15 cellular contexts compared by ENCODE assay signal in genomic region chr3:73512095-73512494, GRCh38.
DNase-seq lines count a peak whose midpoint lies in the region; ATAC-seq, FAIRE-seq and TF ChIP-seq lines count a peak whose summit lies in the region.
"Had no signal": no experiment of that assay in that cellular context is flagged by ENCODE, and none has a peak within 500 bp of the region (broad histone marks: within the 10 kb centered on the region; RNA-seq: fewer than 3 reads in every experiment).

No MANE protein-coding gene starts in this region.

- H3F3A ChIP-seq in neural progenitor cell (ENCODE audit: low read depth): peaks cover 10% of the 10 kb centered on the region

- no peaks in the 10 kb centered on the region for H3K27me3 Mint-ChIP-seq in neural progenitor cell (ENCODE audit: insufficient read depth, low read depth)

- H3K36me3 ChIP-seq in BLaER1 (no peaks in the 10 kb centered on the region), endothelial cell of umbilical vein (ENCODE audit: control insufficient read depth in 2 of 2, extremely low read depth in 1 of 2, insufficient read depth in 2 of 2, low read length in 2 of 2) (no peaks in the 10 kb centered on the region), neural progenitor cell (no peaks in the 10 kb centered on the region)
- H3K36me3 ChIP-seq: adrenal gland, MG63 had no signal

- no peaks in the 10 kb centered on the region for H3K36me3 Mint-ChIP-seq in neural progenitor cell

- intact Hi-C loops in endothelial cell of umbilical vein (cut with micrococcal nuclease): no loop called here

- no peak overlapping the region for H3K4me3 Mint-ChIP-seq in neural progenitor cell
- H3K4me3 Mint-ChIP-seq: activated CD8-positive, alpha-beta T cell treated with anti-CD3 and anti-CD28 coated beads, Interleukin-2, amount 10 ng/mL, durations not matched to agents 7 days and 5 days had no signal

- FAIRE-seq in endothelial cell of umbilical vein (lab: Jason Lieb, UNC): no peak
- FAIRE-seq: HTR-8/SVneo had no signal

- TF ChIP-seq CTCF in endothelial cell of umbilical vein (IDR thresholded peaks at IDR 0.05; ENCODE audit: extremely low read depth in 1 of 2, insufficient read depth in 1 of 2, low read depth in 1 of 2, low read length in 2 of 2) (no peak), neural progenitor cell (IDR thresholded peaks at IDR 0.05) (no peak)

- H3K27me3 ChIP-seq in BLaER1 (no peaks in the 10 kb centered on the region), endothelial cell of umbilical vein (ENCODE audit: control insufficient read depth in 2 of 2, insufficient read depth in 2 of 2, low read length in 2 of 2) (no peaks in the 10 kb centered on the region), neural progenitor cell (peaks cover 27% of the 10 kb centered on the region)
- H3K27me3 ChIP-seq: adrenal gland, MG63 had no signal

- no peak overlapping the region for H3K27ac Mint-ChIP-seq in neural progenitor cell
- H3K27ac Mint-ChIP-seq: activated CD8-positive, alpha-beta T cell treated with anti-CD3 and anti-CD28 coated beads, Interleukin-2, amount 10 ng/mL, durations not matched to agents 7 days and 5 days had no signal

- no peak overlapping the region for H2AFZ ChIP-seq in endothelial cell of umbilical vein (ENCODE audit: low read depth, low read length)
- no peak overlapping the region for H2AFZ ChIP-seq in neural progenitor cell (replicated peaks)

- no peak overlapping the region; the same call in 1 of the 2 replicates for H3K9ac ChIP-seq in BLaER1
- no peak overlapping the region for H3K9ac ChIP-seq in endothelial cell of umbilical vein (replicated peaks; ENCODE audit: extremely low read depth, insufficient read depth, low read length)
- no peak overlapping the region for H3K9ac ChIP-seq in neural progenitor cell

- no peak for TF ChIP-seq POLR2A in endothelial cell of umbilical vein (IDR thresholded peaks at IDR 0.05; ENCODE audit: low read depth, low read length)

- H3K4me3 ChIP-seq in BLaER1 (no peak overlapping the region), endothelial cell of umbilical vein (replicated peaks in 1 of 3; ENCODE audit: insufficient read depth in 1 of 3, low read depth in 1 of 3, low read length in 3 of 3) (no peak overlapping the region), neural progenitor cell (no peak overlapping the region)
- H3K4me3 ChIP-seq: adrenal gland, MG63 had no signal

- no peak for ATAC-seq in HG02973 (IDR thresholded peaks at IDR 0.05; ENCODE audit: unreplicated experiment)
- ATAC-seq: activated CD8-positive, alpha-beta T cell treated with anti-CD3 and anti-CD28 coated beads, Interleukin-2, amount 10 ng/mL, durations not matched to agents 7 days and 5 days; SK-N-SH treated with all-trans-retinoic acid at 6 μM for 48 hours had no signal

- H3K4me1 ChIP-seq in BLaER1 (peaks cover 45% of the 10 kb centered on the region), endothelial cell of umbilical vein (ENCODE audit: control insufficient read depth, extremely low read depth, insufficient read depth, low read length) (no peaks in the 10 kb centered on the region), neural progenitor cell (peaks cover 39% of the 10 kb centered on the region)

- no peaks in the 10 kb centered on the region for H4K20me1 ChIP-seq in BLaER1
- H4K20me1 ChIP-seq in endothelial cell of umbilical vein (replicated peaks; ENCODE audit: control insufficient read depth, extremely low read depth, insufficient read depth, low read length): no peaks in the 10 kb centered on the region
- no peaks in the 10 kb centered on the region for H4K20me1 ChIP-seq in neural progenitor cell (ENCODE audit: low read depth)

- no peaks in the 10 kb centered on the region for H3K9me1 ChIP-seq in endothelial cell of umbilical vein (replicated peaks; ENCODE audit: control insufficient read depth, extremely low read depth, insufficient read depth, low read length)

- H3K4me2 ChIP-seq in BLaER1 (peak overlapping the region; percentile 60), endothelial cell of umbilical vein (ENCODE audit: insufficient read depth, low read length) (no peak overlapping the region), neural progenitor cell (peak overlapping the region; percentile 67)

- dilution Hi-C loops in endothelial cell of umbilical vein (cut with MboI; ENCODE audit: extremely low pct_ligation_motif_present, low sequenced_read_pairs): no loop called here

- POLR2A ChIA-PET in endothelial cell of umbilical vein (lab: Charles Lee): interaction anchor here (0.6 kb wide), 1 partner anchor 1029 kb away, joined by 3 read pairs; no protein-coding TSS in a partner anchor

- CTCF ChIA-PET in endothelial cell of umbilical vein (lab: Charles Lee): no interaction called here

- H3K79me2 ChIP-seq in endothelial cell of umbilical vein (ENCODE audit: control insufficient read depth, insufficient read depth, low read length) (no peaks in the 10 kb centered on the region), neural progenitor cell (ENCODE audit: low read depth) (no peaks in the 10 kb centered on the region)

- H3K4me1 Mint-ChIP-seq in neural progenitor cell: peaks cover 38% of the 10 kb centered on the region

- peak overlapping the region; percentile 73 for H3K27ac ChIP-seq in BLaER1
- no peak overlapping the region for H3K27ac ChIP-seq in endothelial cell of umbilical vein (ENCODE audit: insufficient read depth, low read depth, low read length)
- no peak overlapping the region for H3K27ac ChIP-seq in neural progenitor cell
- H3K27ac ChIP-seq: adrenal gland had no signal

- DNase-seq in NCI-H526 treated with DMSO at 0.1 percent for 48 hours (lab: John Stamatoyannopoulos, UW): peak; percentile 89
- DNase-seq in endothelial cell of umbilical vein (ENCODE audit: low read depth, low spot score): peak; percentile 9
- no peak for DNase-seq in neural progenitor cell (ENCODE audit: low spot score)
- no peak for DNase-seq in stimulated activated CD4-positive, alpha-beta T cell treated with anti-CD3 and anti-CD28 coated beads, Interleukin-12 subunit alpha, Interleukin-12 subunit beta, amount 100 ng/mL, for 4 hours
- DNase-seq in activated effector memory CD4-positive, alpha-beta T cell treated with anti-CD3 and anti-CD28 coated beads, Interleukin-2, amount 50 U/mL, for 16 hours: no peak
- DNase-seq in NCI-H2196 (lab: John Stamatoyannopoulos, UW; ENCODE audit: unreplicated experiment): no peak
- DNase-seq: activated CD8-positive, alpha-beta T cell treated with anti-CD3 and anti-CD28 coated beads, Interleukin-2, amount 10 ng/mL, durations not matched to agents 7 days and 5 days; adrenal gland; cortex of kidney; MG63; stimulated activated CD4-positive, alpha-beta T cell treated with anti-CD3 and anti-CD28 coated beads, Interleukin-4, amount 100 ng/mL, for 4 hours had no signal

- H3K9me3 ChIP-seq in BLaER1: no peaks in the 10 kb centered on the region
- no peaks in the 10 kb centered on the region for H3K9me3 ChIP-seq in endothelial cell of umbilical vein (replicated peaks; ENCODE audit: control insufficient read depth, insufficient read depth, low read length)
- no peaks in the 10 kb centered on the region for H3K9me3 ChIP-seq in neural progenitor cell (ENCODE audit: low read depth)
- H3K9me3 ChIP-seq: adrenal gland, MG63 had no signal

- no peaks in the 10 kb centered on the region for H3K9me3 Mint-ChIP-seq in neural progenitor cell

- BruUV-seq in endothelial cell of umbilical vein (replicated peaks; lab: Mats Ljungman, UMichigan): no TSS peak

TF ChIP-seq in endothelial cell of umbilical vein, 7 proteins besides CTCF, POLR2A, EP300 and RAD21:
- no peak for TF ChIP-seq POLR2AphosphoS5 (IDR thresholded peaks at IDR 0.05; ENCODE audit: insufficient read depth, low read depth, low read length)
- no peak for TF ChIP-seq FOS (IDR thresholded peaks at IDR 0.05; ENCODE audit: borderline replicate concordance, insufficient read depth, low read length)
- no peak for TF ChIP-seq JUN (IDR thresholded peaks at IDR 0.05; ENCODE audit: borderline replicate concordance, insufficient read depth, insufficient read length, low read depth)
- no peak for TF ChIP-seq EZH2 (IDR thresholded peaks at IDR 0.05; ENCODE audit: borderline replicate concordance, low read depth, low read length, severe bottlenecking)
- TF ChIP-seq MAX (IDR thresholded peaks at IDR 0.05; ENCODE audit: insufficient read depth, insufficient read length): no peak
- TF ChIP-seq MYC (IDR thresholded peaks at IDR 0.05; ENCODE audit: low read depth, low read length): no peak
- TF ChIP-seq GATA2 (IDR thresholded peaks at IDR 0.05; ENCODE audit: insufficient read depth, insufficient read length, low read depth, low read length): no peak
TF ChIP-seq in endothelial cell of umbilical vein: peak in this region for 0.

Comparison
In these comparisons a context has a peak if more than half of its experiments do, and no peak if none do; other contexts are left out.
1. DNase-seq: peak in NCI-H526 treated with DMSO at 0.1 percent for 48 hours (single experiment) and endothelial cell of umbilical vein (single experiment); none in neural progenitor cell (single experiment), stimulated activated CD4-positive, alpha-beta T cell treated with anti-CD3 and anti-CD28 coated beads, Interleukin-12 subunit alpha, Interleukin-12 subunit beta, amount 100 ng/mL, for 4 hours (single experiment), activated effector memory CD4-positive, alpha-beta T cell treated with anti-CD3 and anti-CD28 coated beads, Interleukin-2, amount 50 U/mL, for 16 hours (single experiment) and NCI-H2196 (single experiment).